Comparison of ENCODE assay signal across 23 cellular contexts in the genomic region with DNA sequence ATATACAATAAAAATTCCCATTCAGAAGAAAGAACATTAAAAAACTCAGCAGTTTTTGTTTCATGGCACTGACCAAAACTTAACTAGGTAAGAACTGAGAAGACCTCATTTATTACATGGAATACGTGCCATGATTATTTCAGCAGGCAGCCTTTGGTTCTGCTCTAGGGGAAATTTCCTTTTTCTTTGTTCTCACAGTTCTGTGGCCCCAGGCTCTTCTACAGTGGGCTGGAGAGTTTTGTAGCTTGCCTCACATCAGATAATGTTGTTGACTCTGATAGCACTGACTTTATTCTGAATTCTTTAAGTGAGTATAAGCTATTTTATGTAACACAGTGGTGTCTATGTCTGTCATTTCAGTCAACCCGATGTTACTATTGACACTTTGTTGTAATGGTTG.
"Had no signal": no experiment of that assay in that cellular context is flagged by ENCODE, and none has a peak within 500 bp of the region (broad histone marks: within the 10 kb centered on the region; RNA-seq: fewer than 3 reads in every experiment).

No MANE protein-coding gene starts in this region.

- ATAC-seq: HepG2, Panc1, PC-3, SK-N-SH treated with all-trans-retinoic acid at 6 μM for 48 hours had no signal

- DNase-seq: IMR-90, Kasumi-1, KG1, MV-4-11, NCI-H1048, NCI-H1105 treated with DMSO at 0.1 percent for 48 hours, NCI-H1417 treated with DMSO at 0.1 percent for 48 hours, NCI-H146, NCI-H1694 treated with DMSO at 0.1 percent for 48 hours, NCI-H1930, NCI-H2081, NCI-H2107, NCI-H2227 treated with DMSO at 0.1 percent for 48 hours, NCI-H524, NCI-H526 treated with DMSO at 0.1 percent for 48 hours, NCI-H774, PC-3, SHP77, T-helper 1 cell had no signal

- H3K27ac ChIP-seq: RWPE1 had no signal

- FAIRE-seq: HepG2 had no signal
